1 cellular context compared by ENCODE assay signal in the genomic region with DNA sequence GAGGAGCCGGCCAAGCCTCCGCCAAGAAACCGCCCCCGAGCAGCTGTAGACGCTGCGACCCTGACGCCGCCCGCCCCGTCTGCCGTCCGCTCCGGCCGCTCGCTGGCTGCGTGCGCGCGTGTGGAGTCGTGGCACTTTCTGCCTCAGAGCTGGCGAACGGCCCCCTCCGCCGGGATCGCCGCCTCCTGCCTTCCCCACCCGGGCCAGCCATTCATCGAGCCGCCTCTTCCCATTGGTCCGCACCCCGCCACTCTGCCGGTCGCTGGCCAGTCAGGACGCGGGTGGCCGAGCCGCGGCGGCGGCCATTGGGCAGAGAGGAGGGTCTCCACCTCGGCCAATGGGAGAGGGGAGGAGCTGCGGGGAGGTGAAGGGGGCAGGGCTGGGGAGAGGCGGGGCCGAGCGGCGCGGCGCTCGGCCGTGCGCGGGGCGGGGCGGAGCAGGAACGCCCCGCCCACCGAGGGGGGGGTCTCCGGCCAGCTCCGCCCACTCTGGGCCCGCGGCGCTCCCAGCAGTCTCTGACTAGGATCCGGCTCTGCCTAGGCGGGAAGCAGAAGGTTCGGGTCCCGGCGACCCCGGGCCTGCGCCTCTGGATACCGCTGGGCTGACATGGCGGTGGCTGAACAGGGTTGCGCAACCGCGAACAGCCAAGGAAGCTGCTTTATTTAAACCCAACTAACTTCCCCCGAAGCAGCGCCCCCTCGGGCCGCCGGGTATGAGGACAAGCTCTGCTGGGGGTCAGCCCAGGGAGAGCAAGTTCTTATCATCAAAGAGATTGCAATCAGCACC.
TF ChIP-seq lines count a peak whose summit lies in the region.

A gene with protein sequence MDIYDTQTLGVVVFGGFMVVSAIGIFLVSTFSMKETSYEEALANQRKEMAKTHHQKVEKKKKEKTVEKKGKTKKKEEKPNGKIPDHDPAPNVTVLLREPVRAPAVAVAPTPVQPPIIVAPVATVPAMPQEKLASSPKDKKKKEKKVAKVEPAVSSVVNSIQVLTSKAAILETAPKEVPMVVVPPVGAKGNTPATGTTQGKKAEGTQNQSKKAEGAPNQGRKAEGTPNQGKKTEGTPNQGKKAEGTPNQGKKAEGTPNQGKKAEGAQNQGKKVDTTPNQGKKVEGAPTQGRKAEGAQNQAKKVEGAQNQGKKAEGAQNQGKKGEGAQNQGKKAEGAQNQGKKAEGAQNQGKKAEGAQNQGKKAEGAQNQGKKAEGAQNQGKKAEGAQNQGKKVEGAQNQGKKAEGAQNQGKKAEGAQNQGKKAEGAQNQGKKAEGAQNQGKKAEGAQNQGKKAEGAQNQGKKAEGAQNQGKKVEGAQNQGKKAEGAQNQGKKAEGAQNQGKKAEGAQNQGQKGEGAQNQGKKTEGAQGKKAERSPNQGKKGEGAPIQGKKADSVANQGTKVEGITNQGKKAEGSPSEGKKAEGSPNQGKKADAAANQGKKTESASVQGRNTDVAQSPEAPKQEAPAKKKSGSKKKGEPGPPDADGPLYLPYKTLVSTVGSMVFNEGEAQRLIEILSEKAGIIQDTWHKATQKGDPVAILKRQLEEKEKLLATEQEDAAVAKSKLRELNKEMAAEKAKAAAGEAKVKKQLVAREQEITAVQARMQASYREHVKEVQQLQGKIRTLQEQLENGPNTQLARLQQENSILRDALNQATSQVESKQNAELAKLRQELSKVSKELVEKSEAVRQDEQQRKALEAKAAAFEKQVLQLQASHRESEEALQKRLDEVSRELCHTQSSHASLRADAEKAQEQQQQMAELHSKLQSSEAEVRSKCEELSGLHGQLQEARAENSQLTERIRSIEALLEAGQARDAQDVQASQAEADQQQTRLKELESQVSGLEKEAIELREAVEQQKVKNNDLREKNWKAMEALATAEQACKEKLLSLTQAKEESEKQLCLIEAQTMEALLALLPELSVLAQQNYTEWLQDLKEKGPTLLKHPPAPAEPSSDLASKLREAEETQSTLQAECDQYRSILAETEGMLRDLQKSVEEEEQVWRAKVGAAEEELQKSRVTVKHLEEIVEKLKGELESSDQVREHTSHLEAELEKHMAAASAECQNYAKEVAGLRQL (N-terminal part only) (minus strand): TSS at position 140 of the 786 bp plus-strand sequence. CDS start 21,735 bp downstream, outside the sequence.

TF ChIP-seq in K562, 482 proteins besides CTCF, POLR2A, EP300 and RAD21 (continued from another document and continues in another):
- TF ChIP-seq, protein P1, sequence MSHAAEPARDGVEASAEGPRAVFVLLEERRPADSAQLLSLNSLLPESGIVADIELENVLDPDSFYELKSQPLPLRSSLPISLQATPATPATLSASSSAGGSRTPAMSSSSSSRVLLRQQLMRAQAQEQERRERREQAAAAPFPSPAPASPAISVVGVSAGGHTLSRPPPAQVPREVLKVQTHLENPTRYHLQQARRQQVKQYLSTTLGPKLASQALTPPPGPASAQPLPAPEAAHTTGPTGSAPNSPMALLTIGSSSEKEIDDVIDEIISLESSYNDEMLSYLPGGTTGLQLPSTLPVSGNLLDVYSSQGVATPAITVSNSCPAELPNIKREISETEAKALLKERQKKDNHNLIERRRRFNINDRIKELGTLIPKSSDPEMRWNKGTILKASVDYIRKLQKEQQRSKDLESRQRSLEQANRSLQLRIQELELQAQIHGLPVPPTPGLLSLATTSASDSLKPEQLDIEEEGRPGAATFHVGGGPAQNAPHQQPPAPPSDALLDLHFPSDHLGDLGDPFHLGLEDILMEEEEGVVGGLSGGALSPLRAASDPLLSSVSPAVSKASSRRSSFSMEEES (CRISPR knock-in tag; IDR thresholded peaks at IDR 0.05): no peak
- no peak for TF ChIP-seq POU5F1 (IDR thresholded peaks at IDR 0.05; ENCODE audit: borderline replicate concordance, low read depth, low read length, partially characterized antibody)
- no peak for TF ChIP-seq ZBTB8A (IDR thresholded peaks at IDR 0.05; ENCODE audit: partially characterized antibody)
- no peak for TF ChIP-seq RNF219 (CRISPR knock-in tag; IDR thresholded peaks at IDR 0.05)
- TF ChIP-seq RBM22 (IDR thresholded peaks at IDR 0.05; ENCODE audit: low read depth, low read length, poor library complexity, severe bottlenecking): no peak
- TF ChIP-seq ZBTB9 (CRISPR knock-in tag; IDR thresholded peaks at IDR 0.05): no peak
- no peak for TF ChIP-seq ZNF239 (CRISPR knock-in tag; IDR thresholded peaks at IDR 0.05)
- TF ChIP-seq, protein P2, sequence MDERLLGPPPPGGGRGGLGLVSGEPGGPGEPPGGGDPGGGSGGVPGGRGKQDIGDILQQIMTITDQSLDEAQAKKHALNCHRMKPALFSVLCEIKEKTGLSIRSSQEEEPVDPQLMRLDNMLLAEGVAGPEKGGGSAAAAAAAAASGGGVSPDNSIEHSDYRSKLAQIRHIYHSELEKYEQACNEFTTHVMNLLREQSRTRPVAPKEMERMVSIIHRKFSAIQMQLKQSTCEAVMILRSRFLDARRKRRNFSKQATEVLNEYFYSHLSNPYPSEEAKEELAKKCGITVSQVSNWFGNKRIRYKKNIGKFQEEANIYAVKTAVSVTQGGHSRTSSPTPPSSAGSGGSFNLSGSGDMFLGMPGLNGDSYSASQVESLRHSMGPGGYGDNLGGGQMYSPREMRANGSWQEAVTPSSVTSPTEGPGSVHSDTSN (CRISPR knock-in tag; IDR thresholded peaks at IDR 0.05; ENCODE audit: low read depth): peak; percentile 89
- TF ChIP-seq, protein P2 (tag; conservative IDR thresholded peaks at IDR 0.05; ENCODE audit: low read depth): peak; percentile 93
- no peak for TF ChIP-seq MEF2A (IDR thresholded peaks at IDR 0.05; ENCODE audit: control insufficient read depth, low read depth, low read length)
- TF ChIP-seq CBX8 (IDR thresholded peaks at IDR 0.05; ENCODE audit: borderline replicate concordance, extremely low read depth, low read depth, low read length, poor library complexity, severe bottlenecking): no peak
- peak; percentile 66 to 76; a peak in 3 of 4 replicates for TF ChIP-seq MAZ (CRISPR knock-in tag; conservative IDR thresholded peaks at IDR 0.05 in 1 of 2, IDR thresholded peaks at IDR 0.05 in 1 of 2)
- no peak for TF ChIP-seq BRF1 (IDR thresholded peaks at IDR 0.05; ENCODE audit: borderline replicate concordance, extremely low read depth, insufficient read length)
- TF ChIP-seq EP400 (IDR thresholded peaks at IDR 0.05): peak; percentile 49
- TF ChIP-seq PHF8 (IDR thresholded peaks at IDR 0.05; ENCODE audit: borderline replicate concordance, low read length): peak; percentile 71; the same call in 1 of the 2 replicates
- no peak for TF ChIP-seq LCOR (CRISPR knock-in tag; IDR thresholded peaks at IDR 0.05)
- no peak for TF ChIP-seq NFRKB (IDR thresholded peaks at IDR 0.05; ENCODE audit: low read depth)
- peak; percentile 90 for TF ChIP-seq SP2 (IDR thresholded peaks at IDR 0.05; ENCODE audit: extremely low read depth, low read depth, low read length, poor library complexity, severe bottlenecking)
- no peak for TF ChIP-seq ETV5 (CRISPR knock-in tag; IDR thresholded peaks at IDR 0.05; ENCODE audit: low read depth)
- no peak for TF ChIP-seq ZNF12 (CRISPR knock-in tag; IDR thresholded peaks at IDR 0.05)
- TF ChIP-seq ZSCAN29 (IDR thresholded peaks at IDR 0.05): no peak
- TF ChIP-seq, protein P3, sequence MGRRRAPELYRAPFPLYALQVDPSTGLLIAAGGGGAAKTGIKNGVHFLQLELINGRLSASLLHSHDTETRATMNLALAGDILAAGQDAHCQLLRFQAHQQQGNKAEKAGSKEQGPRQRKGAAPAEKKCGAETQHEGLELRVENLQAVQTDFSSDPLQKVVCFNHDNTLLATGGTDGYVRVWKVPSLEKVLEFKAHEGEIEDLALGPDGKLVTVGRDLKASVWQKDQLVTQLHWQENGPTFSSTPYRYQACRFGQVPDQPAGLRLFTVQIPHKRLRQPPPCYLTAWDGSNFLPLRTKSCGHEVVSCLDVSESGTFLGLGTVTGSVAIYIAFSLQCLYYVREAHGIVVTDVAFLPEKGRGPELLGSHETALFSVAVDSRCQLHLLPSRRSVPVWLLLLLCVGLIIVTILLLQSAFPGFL (CRISPR knock-in tag; IDR thresholded peaks at IDR 0.05): no peak
- peak; percentile 92 for TF ChIP-seq POLR2G (IDR thresholded peaks at IDR 0.05; ENCODE audit: low read depth, low read length)
- no peak for TF ChIP-seq EHMT2 (IDR thresholded peaks at IDR 0.05)
- TF ChIP-seq, protein P4, sequence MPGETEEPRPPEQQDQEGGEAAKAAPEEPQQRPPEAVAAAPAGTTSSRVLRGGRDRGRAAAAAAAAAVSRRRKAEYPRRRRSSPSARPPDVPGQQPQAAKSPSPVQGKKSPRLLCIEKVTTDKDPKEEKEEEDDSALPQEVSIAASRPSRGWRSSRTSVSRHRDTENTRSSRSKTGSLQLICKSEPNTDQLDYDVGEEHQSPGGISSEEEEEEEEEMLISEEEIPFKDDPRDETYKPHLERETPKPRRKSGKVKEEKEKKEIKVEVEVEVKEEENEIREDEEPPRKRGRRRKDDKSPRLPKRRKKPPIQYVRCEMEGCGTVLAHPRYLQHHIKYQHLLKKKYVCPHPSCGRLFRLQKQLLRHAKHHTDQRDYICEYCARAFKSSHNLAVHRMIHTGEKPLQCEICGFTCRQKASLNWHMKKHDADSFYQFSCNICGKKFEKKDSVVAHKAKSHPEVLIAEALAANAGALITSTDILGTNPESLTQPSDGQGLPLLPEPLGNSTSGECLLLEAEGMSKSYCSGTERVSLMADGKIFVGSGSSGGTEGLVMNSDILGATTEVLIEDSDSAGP (CRISPR knock-in tag; IDR thresholded peaks at IDR 0.05): no peak
- no peak for TF ChIP-seq HOMEZ (CRISPR knock-in tag; IDR thresholded peaks at IDR 0.05)
- no peak for TF ChIP-seq ZBTB17 (CRISPR knock-in tag; IDR thresholded peaks at IDR 0.05)
- no peak for TF ChIP-seq ATF2 (CRISPR knock-in tag; IDR thresholded peaks at IDR 0.05)
- TF ChIP-seq TBL1XR1 (IDR thresholded peaks at IDR 0.05; ENCODE audit: low read length in 2 of 2): 0 out of 4 replicates have a peak, but pooled peaks of 1 of the 2 experiments have one; percentile 26
- TF ChIP-seq TEAD2 (tag; IDR thresholded peaks at IDR 0.05): no peak
- no peak for TF ChIP-seq SAFB2 (IDR thresholded peaks at IDR 0.05; ENCODE audit: borderline replicate concordance, low read depth, low read length, severe bottlenecking)
- TF ChIP-seq BRD4 (IDR thresholded peaks at IDR 0.05): no peak
- peak; percentile 49; the same call in 1 of the 2 replicates for TF ChIP-seq MTA1 (IDR thresholded peaks at IDR 0.05; ENCODE audit: borderline replicate concordance)
- no peak for TF ChIP-seq ZNF146 (CRISPR knock-in tag; IDR thresholded peaks at IDR 0.05; ENCODE audit: unreplicated experiment)
- TF ChIP-seq NBN (IDR thresholded peaks at IDR 0.05; ENCODE audit: low read depth): 0 out of 2 replicates have a peak, but pooled peaks have one; percentile 49
- TF ChIP-seq ZC3H4 (CRISPR knock-in tag; IDR thresholded peaks at IDR 0.05; ENCODE audit: borderline replicate concordance): no peak
- no peak for TF ChIP-seq KLF6 (CRISPR knock-in tag; IDR thresholded peaks at IDR 0.05; ENCODE audit: borderline replicate concordance)
- TF ChIP-seq ZNF212 (CRISPR knock-in tag; IDR thresholded peaks at IDR 0.05): no peak
